Comparison of ENCODE assay signal across 1 cellular context in genomic region chr9:89177021-89177400, GRCh38.
TF ChIP-seq lines count a peak whose summit lies in the region.

No MANE protein-coding gene starts in this region.

TF ChIP-seq in HepG2, 621 proteins besides CTCF, POLR2A, EP300 and RAD21:
- TF ChIP-seq, protein P1, sequence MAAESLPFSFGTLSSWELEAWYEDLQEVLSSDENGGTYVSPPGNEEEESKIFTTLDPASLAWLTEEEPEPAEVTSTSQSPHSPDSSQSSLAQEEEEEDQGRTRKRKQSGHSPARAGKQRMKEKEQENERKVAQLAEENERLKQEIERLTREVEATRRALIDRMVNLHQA (CRISPR knock-in tag; IDR thresholded peaks at IDR 0.05), result no peak
- no peak for TF ChIP-seq EZH2 (conservative IDR thresholded peaks at IDR 0.05; ENCODE audit: low read depth, low read length)
- 0 out of 2 replicates have a peak, but pooled peaks have one; percentile 52 for TF ChIP-seq ZNF652 (CRISPR knock-in tag; IDR thresholded peaks at IDR 0.05; ENCODE audit: borderline replicate concordance, low read depth)
- no peak for TF ChIP-seq HOXA5 (CRISPR knock-in tag; IDR thresholded peaks at IDR 0.05)
- no peak for TF ChIP-seq TOE1 (CRISPR knock-in tag; IDR thresholded peaks at IDR 0.05)
- TF ChIP-seq, protein P2, sequence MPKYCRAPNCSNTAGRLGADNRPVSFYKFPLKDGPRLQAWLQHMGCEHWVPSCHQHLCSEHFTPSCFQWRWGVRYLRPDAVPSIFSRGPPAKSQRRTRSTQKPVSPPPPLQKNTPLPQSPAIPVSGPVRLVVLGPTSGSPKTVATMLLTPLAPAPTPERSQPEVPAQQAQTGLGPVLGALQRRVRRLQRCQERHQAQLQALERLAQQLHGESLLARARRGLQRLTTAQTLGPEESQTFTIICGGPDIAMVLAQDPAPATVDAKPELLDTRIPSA (CRISPR knock-in tag; IDR thresholded peaks at IDR 0.05; ENCODE audit: borderline replicate concordance), result no peak
